ENCODE assay signal across 16 cellular contexts in genomic region chr4:141713771-141714445, GRCh38.
DNase-seq lines count a peak whose midpoint lies in the region; ATAC-seq, FAIRE-seq and TF ChIP-seq lines count a peak whose summit lies in the region.
"Had no signal": no experiment of that assay in that cellular context is flagged by ENCODE, and none has a peak within 500 bp of the region (broad histone marks: within the 10 kb centered on the region; RNA-seq: fewer than 3 reads in every experiment).

No MANE protein-coding gene starts in this region.

- H3K18ac ChIP-seq in trophoblast cell (ENCODE audit: low read length), result no peak overlapping the region

- H2AFZ ChIP-seq in fibroblast of lung (ENCODE audit: low read length), result no peak overlapping the region
- H2AFZ ChIP-seq in trophoblast cell (ENCODE audit: insufficient read depth, low read length, poor library complexity), result no peak overlapping the region

- H3K27me3 ChIP-seq in fibroblast of lung (ENCODE audit: control insufficient read depth, insufficient read depth, low read length) (no peaks in the 10 kb centered on the region), trophoblast cell (ENCODE audit: insufficient read depth, low read length) (no peaks in the 10 kb centered on the region), right lobe of liver (no peaks in the 10 kb centered on the region)
- H3K27me3 ChIP-seq: left lung, neutrophil had no signal

- H3K79me1 ChIP-seq in trophoblast cell (ENCODE audit: low read length), result no peaks in the 10 kb centered on the region

- no peak overlapping the region for H4K91ac ChIP-seq in trophoblast cell (ENCODE audit: low read depth, low read length)

- H4K12ac ChIP-seq in trophoblast cell (ENCODE audit: low read depth, low read length), result no peak overlapping the region

- no peak overlapping the region for H3K23ac ChIP-seq in trophoblast cell (ENCODE audit: low read length)

- H3K9me3 ChIP-seq in fibroblast of lung (ENCODE audit: control insufficient read depth, insufficient read depth, low read depth, low read length) (no peaks in the 10 kb centered on the region), trophoblast cell (ENCODE audit: insufficient read depth, low read depth, low read length) (no peaks in the 10 kb centered on the region), right lobe of liver (no peaks in the 10 kb centered on the region)
- H3K9me3 ChIP-seq: neutrophil had no signal

- H3K4me1 ChIP-seq in fibroblast of lung (ENCODE audit: control insufficient read depth, extremely low read depth, insufficient read depth, low read length), result peaks cover 10% of the 10 kb centered on the region
- H3K4me1 ChIP-seq in trophoblast cell (ENCODE audit: control insufficient read depth in 1 of 2, insufficient read depth in 2 of 2, low read length in 2 of 2), result peaks cover 2 to 4% of the 10 kb centered on the region in 2 experiments
- no peaks in the 10 kb centered on the region for H3K4me1 ChIP-seq in right lobe of liver
- H3K4me1 ChIP-seq: left lung had no signal

- H2AK5ac ChIP-seq in trophoblast cell (ENCODE audit: low read length), result no peak overlapping the region

- FAIRE-seq in RCC 7860 (lab: Jason Lieb, UNC), result peak; percentile 71

- peak; percentile 10 for DNase-seq in GM04504 (ENCODE audit: low read depth)
- peak; percentile 72 for DNase-seq in RCC 7860 (ENCODE audit: low spot score)
- DNase-seq in fibroblast of lung (ENCODE audit: low read depth in 2 of 2), result peak; percentile 31 to 85
- no peak for DNase-seq in trophoblast cell
- DNase-seq in activated CD4-positive, alpha-beta T cell treated with anti-CD3 and anti-CD28 coated beads, Interleukin-2, amount 50 U/mL, for 4 hours, result no peak
- no peak for DNase-seq in right lobe of liver
- DNase-seq: activated T-cell treated with anti-CD3 and anti-CD28 coated beads, Interleukin-2, amount 50 U/mL, for 4 hours; COR-L47; erythroblast; left lung; MV-4-11; SHP77 treated with DMSO at 0.1 percent for 48 hours had no signal

- no peak overlapping the region for H4K8ac ChIP-seq in trophoblast cell (ENCODE audit: low read depth, low read length)

- no peak overlapping the region for H3K4me3 ChIP-seq in fibroblast of lung (replicated peaks in 1 of 4; ENCODE audit: control extremely low read depth in 1 of 4, insufficient read depth in 1 of 4, low read depth in 3 of 4, low read length in 4 of 4)
- no peak overlapping the region for H3K4me3 ChIP-seq in trophoblast cell (ENCODE audit: low read depth, low read length)
- H3K4me3 ChIP-seq in right lobe of liver, result no peak overlapping the region
- H3K4me3 ChIP-seq: left lung had no signal

- H4K20me1 ChIP-seq in fibroblast of lung (ENCODE audit: control insufficient read depth, extremely low read depth, insufficient read depth, low read length), result no peaks in the 10 kb centered on the region

- no CpG with 5 or more reads among the region's 3 CpGs for WGBS in trophoblast cell (ENCODE audit: extremely low coverage, insufficient coverage, insufficient read length)
- WGBS in right lobe of liver (ENCODE audit: insufficient coverage, low coverage, low lambda C conversion rate, missing lambda C conversion rate), result 85% methylated on average over 3 of the region's 3 CpGs

- H2BK5ac ChIP-seq in trophoblast cell (ENCODE audit: low read depth, low read length, poor library complexity), result no peak overlapping the region

- H2BK120ac ChIP-seq in trophoblast cell (ENCODE audit: insufficient read depth, low read length, poor library complexity), result no peak overlapping the region

- no peak overlapping the region for H3K9ac ChIP-seq in fibroblast of lung (ENCODE audit: insufficient read depth, low read length)
- H3K9ac ChIP-seq in trophoblast cell (ENCODE audit: low read length), result no peak overlapping the region

- H3K4me2 ChIP-seq in fibroblast of lung (ENCODE audit: extremely low read depth, insufficient read depth, low read length) (peak overlapping the region; percentile 15), trophoblast cell (ENCODE audit: low read length) (peak overlapping the region; percentile 28)

- no peak overlapping the region for H2BK12ac ChIP-seq in trophoblast cell (ENCODE audit: low read length)

- no peak overlapping the region for H3K14ac ChIP-seq in trophoblast cell (ENCODE audit: low read length)

- H3K79me2 ChIP-seq in fibroblast of lung (ENCODE audit: control insufficient read depth, insufficient read depth, low read length) (no peaks in the 10 kb centered on the region), trophoblast cell (ENCODE audit: control insufficient read depth, insufficient read depth, low read length, poor library complexity) (no peaks in the 10 kb centered on the region)

- TF ChIP-seq CTCF in fibroblast of lung (conservative IDR thresholded peaks at IDR 0.05 in 1 of 2, IDR thresholded peaks at IDR 0.05 in 1 of 2; ENCODE audit: low read depth in 1 of 2, low read length in 2 of 2) (no peak), right lobe of liver (IDR thresholded peaks at IDR 0.05) (no peak)

- intact Hi-C loops in right lobe of liver (cut with DNase I), result no loop called here

- H3K36me3 ChIP-seq in fibroblast of lung (ENCODE audit: control insufficient read depth, insufficient read depth, low read length) (no peaks in the 10 kb centered on the region), trophoblast cell (ENCODE audit: control insufficient read depth in 1 of 2, insufficient read depth in 2 of 2, low read length in 2 of 2) (no peaks in the 10 kb centered on the region), right lobe of liver (no peaks in the 10 kb centered on the region)
- H3K36me3 ChIP-seq: left lung, neutrophil had no signal

- TF ChIP-seq POLR2A in right lobe of liver (IDR thresholded peaks at IDR 0.05), result no peak

- ATAC-seq in right lobe of liver (no peak), GM21786 (IDR thresholded peaks at IDR 0.05; ENCODE audit: unreplicated experiment) (no peak), GM18519 (IDR thresholded peaks at IDR 0.05; ENCODE audit: low FRiP score, unreplicated experiment) (no peak)
- ATAC-seq: activated T-cell treated with anti-CD3 and anti-CD28 coated beads, Interleukin-2, amount 50 U/mL, for 4 hours; left lung; stimulated activated memory B cell treated with anti-CD40 and anti-IgM and Interleukin-4, amounts not matched to agents 10 μg/mL and 1 μg/mL and 100 μg/mL, for 72 hours had no signal

- H3K27ac ChIP-seq in fibroblast of lung (ENCODE audit: insufficient read depth, low read length), result no peak overlapping the region
- H3K27ac ChIP-seq in trophoblast cell (ENCODE audit: low read depth, low read length), result no peak overlapping the region
- H3K27ac ChIP-seq in right lobe of liver, result no peak overlapping the region
- H3K27ac ChIP-seq: left lung, neutrophil had no signal

- H3K4ac ChIP-seq in trophoblast cell (ENCODE audit: low read depth, low read length), result no peak overlapping the region

Comparison
In these comparisons a context has a peak if more than half of its experiments do, and no peak if none do; other contexts are left out.
1. DNase-seq: peak in GM04504 (single experiment), RCC 7860 (single experiment) and fibroblast of lung (2 of 2); none in trophoblast cell (0 of 2), activated CD4-positive, alpha-beta T cell treated with anti-CD3 and anti-CD28 coated beads, Interleukin-2, amount 50 U/mL, for 4 hours (0 of 2) and right lobe of liver (0 of 3).